ENCODE assay signal across 1 cellular context in genomic region chr4:8050555-8051206, GRCh38.
TF ChIP-seq lines count a peak whose summit lies in the region.

No MANE protein-coding gene starts in this region.

TF ChIP-seq in HepG2, 621 proteins besides CTCF, POLR2A, EP300 and RAD21 (continued from another document and continues in another):
- TF ChIP-seq KDM3A (CRISPR knock-in tag; IDR thresholded peaks at IDR 0.05; ENCODE audit: low read depth) (peak; percentile 73; the same call in 1 of the 2 replicates), HNRNPLL (IDR thresholded peaks at IDR 0.05; ENCODE audit: low read depth, low read length, poor library complexity, severe bottlenecking) (peak; percentile 24), SNAI1 (CRISPR knock-in tag; IDR thresholded peaks at IDR 0.05; ENCODE audit: borderline replicate concordance) (peak; percentile 79; the same call in 1 of the 2 replicates), MBD4 (IDR thresholded peaks at IDR 0.05; ENCODE audit: borderline replicate concordance, low read length) (no peak), SCMH1 (CRISPR knock-in tag; IDR thresholded peaks at IDR 0.05; ENCODE audit: borderline replicate concordance) (no peak), ARNTL (CRISPR knock-in tag; IDR thresholded peaks at IDR 0.05) (peak; percentile 82; the same call in 1 of the 2 replicates), ZNF878 (CRISPR knock-in tag; IDR thresholded peaks at IDR 0.05) (peak; percentile 95), ZGPAT (CRISPR knock-in tag; IDR thresholded peaks at IDR 0.05) (peak; percentile 82), POGK (CRISPR knock-in tag; conservative IDR thresholded peaks at IDR 0.05) (peak; percentile 67; the same call in 1 of the 2 replicates), BCL6 (CRISPR knock-in tag; IDR thresholded peaks at IDR 0.05) (peak; percentile 91), ARID5B (CRISPR knock-in tag; IDR thresholded peaks at IDR 0.05) (peak; percentile 95), ZNF800 (CRISPR knock-in tag; IDR thresholded peaks at IDR 0.05) (0 out of 2 replicates have a peak, but pooled peaks have one; percentile 40), IRF9 (CRISPR knock-in tag; IDR thresholded peaks at IDR 0.05; ENCODE audit: borderline replicate concordance) (0 out of 2 replicates have a peak, but pooled peaks have one; percentile 13), NCOA5 (CRISPR knock-in tag; IDR thresholded peaks at IDR 0.05) (no peak), ZNF710 (CRISPR knock-in tag; IDR thresholded peaks at IDR 0.05; ENCODE audit: borderline replicate concordance) (peak; percentile 89; the same call in 1 of the 2 replicates), ZNF883 (CRISPR knock-in tag; IDR thresholded peaks at IDR 0.05; ENCODE audit: not compliant biosample characterization) (peak; percentile 74), ZBTB20 (CRISPR knock-in tag; IDR thresholded peaks at IDR 0.05; ENCODE audit: borderline replicate concordance, low read depth) (peak; percentile 51; the same call in 1 of the 2 replicates), BHLHE40 (IDR thresholded peaks at IDR 0.05; ENCODE audit: low read length) (peak; percentile 75), TCF7 (IDR thresholded peaks at IDR 0.05; ENCODE audit: low read depth) (peak; percentile 94), ZNF639 (CRISPR knock-in tag; conservative IDR thresholded peaks at IDR 0.05) (peak; percentile 36; the same call in 1 of the 2 replicates), HOXA7 (CRISPR knock-in tag; IDR thresholded peaks at IDR 0.05) (no peak), MED1 (CRISPR knock-in tag; IDR thresholded peaks at IDR 0.05) (peak; percentile 92), CSRNP1 (CRISPR knock-in tag; IDR thresholded peaks at IDR 0.05) (no peak), ARID4A (CRISPR knock-in tag; IDR thresholded peaks at IDR 0.05; ENCODE audit: borderline replicate concordance) (peak; percentile 49; the same call in 1 of the 2 replicates), PITX1 (CRISPR knock-in tag; IDR thresholded peaks at IDR 0.05) (peak; percentile 62; the same call in 1 of the 2 replicates), ZNF552 (CRISPR knock-in tag; IDR thresholded peaks at IDR 0.05; ENCODE audit: borderline replicate concordance) (peak; percentile 13; the same call in 1 of the 2 replicates), ZSCAN5A (CRISPR knock-in tag; IDR thresholded peaks at IDR 0.05; ENCODE audit: borderline replicate concordance) (peak; percentile 53; the same call in 1 of the 2 replicates), ZNF292 (CRISPR knock-in tag; IDR thresholded peaks at IDR 0.05; ENCODE audit: borderline replicate concordance, low read depth) (peak; percentile 96), ZNF597 (CRISPR knock-in tag; IDR thresholded peaks at IDR 0.05) (no peak), HOXA5 (CRISPR knock-in tag; IDR thresholded peaks at IDR 0.05) (peak; percentile 29; the same call in 1 of the 2 replicates)
